In the genomic region with DNA sequence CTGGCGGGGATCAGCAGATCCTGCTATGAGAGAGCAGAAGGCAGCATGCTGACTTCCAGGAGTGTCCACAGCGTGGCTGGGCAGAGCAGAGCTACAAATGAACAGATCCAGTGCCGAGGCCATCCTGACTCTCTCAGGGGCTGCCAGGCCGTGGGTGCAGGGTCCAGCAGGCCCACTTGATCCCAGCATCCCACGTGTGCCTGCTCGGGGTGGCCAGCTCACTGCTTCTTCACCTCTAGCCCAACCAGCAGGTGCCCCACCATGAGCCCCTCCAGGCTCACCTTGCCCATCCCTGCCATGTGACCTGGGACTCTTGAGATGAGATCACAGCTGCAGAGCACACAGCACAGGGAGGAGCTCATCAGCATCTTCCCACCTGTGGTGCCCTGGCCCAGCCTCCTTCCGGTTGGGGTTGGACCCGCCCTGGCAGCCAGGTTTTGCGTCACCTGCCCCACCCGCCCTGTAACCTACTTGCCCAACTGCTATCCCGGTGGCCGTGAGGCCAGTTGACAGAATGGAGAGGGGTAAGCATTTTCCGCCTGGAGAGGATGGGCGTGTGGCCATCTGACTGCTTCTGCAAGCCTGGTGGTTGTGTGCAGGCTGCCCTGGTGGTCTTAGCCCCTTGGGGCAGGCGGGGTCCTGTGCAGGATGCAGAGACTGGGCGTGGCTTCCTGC, we compare ENCODE assay signal across 13 cellular contexts. TPM values are rescaled to one million over a fixed set of nuclear protein-coding genes. Genes with fewer than 3 reads are reported as not detected.
DNase-seq lines count a peak whose midpoint lies in the region; ATAC-seq and TF ChIP-seq lines count a peak whose summit lies in the region.
"Had no signal": no experiment of that assay in that cellular context is flagged by ENCODE, and none has a peak within 500 bp of the region (broad histone marks: within the 10 kb centered on the region; RNA-seq: fewer than 3 reads in every experiment).

No MANE protein-coding gene starts in this region.

- no TSS peak for BruUV-seq in MCF 10A (replicated peaks; lab: Mats Ljungman, UMichigan)

- H3K27me3 Mint-ChIP-seq in MCF 10A (ENCODE audit: insufficient read depth, unreplicated experiment) (no peaks in the 10 kb centered on the region), type B pancreatic cell (no peaks in the 10 kb centered on the region)
- H3K27me3 Mint-ChIP-seq in central memory CD8-positive, alpha-beta T cell = no peaks in the 10 kb centered on the region

- no peak for TF ChIP-seq POLR2A in breast epithelium (IDR thresholded peaks at IDR 0.05)
- TF ChIP-seq POLR2A in stomach (IDR thresholded peaks at IDR 0.05) = no peak
- no peak for TF ChIP-seq POLR2A in gastrocnemius medialis (IDR thresholded peaks at IDR 0.05)

- DNase-seq in MCF 10A (ENCODE audit: unreplicated experiment) = peak; percentile 65
- DNase-seq in breast epithelium (ENCODE audit: low spot score in 2 of 2) = no peak
- peak; percentile 78 for DNase-seq in SW480 (ENCODE audit: low spot score)
- no peak for DNase-seq in central memory CD8-positive, alpha-beta T cell (ENCODE audit: low spot score in 2 of 2)
- DNase-seq in stomach = peak; percentile 35
- no peak for DNase-seq in type B pancreatic cell (ENCODE audit: extremely low spot score, unreplicated experiment)
- DNase-seq in gastrocnemius medialis = no peak
- no peak for DNase-seq in globus pallidus (ENCODE audit: low spot score)
- DNase-seq: activated CD8-positive, alpha-beta memory T cell treated with anti-CD3 and anti-CD28 coated beads, Interleukin-2, amount 50 U/mL, for 4 hours; GM23248; kidney glomerular epithelial cell; NCI-H524 treated with DMSO at 0.1 percent for 48 hours had no signal

- CTCF ChIA-PET in MCF 10A (lab: Yijun Ruan, JAX) = interaction anchor here (0.6 kb wide), 1 partner anchor 18 kb away, joined by 4 read pairs; no protein-coding TSS in a partner anchor

- no peak for TF ChIP-seq EP300 in stomach (IDR thresholded peaks at IDR 0.05)

- H3K27ac ChIP-seq in breast epithelium = no peak overlapping the region
- H3K27ac ChIP-seq in stomach = no peak overlapping the region
- H3K27ac ChIP-seq in gastrocnemius medialis = no peak overlapping the region
- H3K27ac ChIP-seq: GM23248, neural progenitor cell had no signal

- no peak for TF ChIP-seq CTCF in MCF 10A (IDR thresholded peaks at IDR 0.05; ENCODE audit: unreplicated experiment)
- TF ChIP-seq CTCF in breast epithelium (IDR thresholded peaks at IDR 0.05) = no peak
- TF ChIP-seq CTCF in stomach (IDR thresholded peaks at IDR 0.05) = no peak
- no peak for TF ChIP-seq CTCF in type B pancreatic cell (conservative IDR thresholded peaks at IDR 0.05)
- TF ChIP-seq CTCF in gastrocnemius medialis (IDR thresholded peaks at IDR 0.05 in 4 of 5, conservative IDR thresholded peaks at IDR 0.05 in 1 of 5) = no peak

- POLR2A ChIA-PET in MCF 10A (lab: Yijun Ruan, JAX) = interaction anchor here (0.7 to 1.0 kb wide), 2 partner anchors 11 to 36 kb away, joined by 3 to 5 read pairs; partner anchors contain the start of gene TANGO2

- H3K36me3 ChIP-seq in breast epithelium (no peaks in the 10 kb centered on the region), stomach (peaks cover 2 to 21% (median 12%) of the 10 kb centered on the region in 4 donors), gastrocnemius medialis (no peaks in the 10 kb centered on the region)
- H3K36me3 ChIP-seq: neural progenitor cell had no signal

- H3K27ac Mint-ChIP-seq in MCF 10A (ENCODE audit: low read depth, unreplicated experiment) (no peak overlapping the region), type B pancreatic cell (no peak overlapping the region)
- H3K27ac Mint-ChIP-seq in central memory CD8-positive, alpha-beta T cell (ENCODE audit: low read depth) = peak overlapping the region; percentile 29
- H3K27ac Mint-ChIP-seq: neural progenitor cell had no signal

- no peaks in the 10 kb centered on the region for H3K4me1 Mint-ChIP-seq in MCF 10A (ENCODE audit: insufficient read depth, unreplicated experiment)
- H3K4me1 Mint-ChIP-seq in central memory CD8-positive, alpha-beta T cell = peaks cover 54% of the 10 kb centered on the region
- peaks cover 11% of the 10 kb centered on the region for H3K4me1 Mint-ChIP-seq in type B pancreatic cell (ENCODE audit: unreplicated experiment)
- H3K4me1 Mint-ChIP-seq: neural progenitor cell had no signal

- intact Hi-C loops in MCF 10A (cut with micrococcal nuclease) (no loop called here), breast epithelium (cut with DNase I; ENCODE audit: low total_unique reads) (no loop called here), stomach (cut with DNase I; ENCODE audit: low total_unique reads) (no loop called here), gastrocnemius medialis (cut with DNase I; ENCODE audit: low total_unique reads) (no loop called here)

- in situ Hi-C loops in gastrocnemius medialis (cut with MboI; ENCODE audit: low sequenced_read_pairs in 4 of 4) = no loop called here

- H3K9me3 ChIP-seq in breast epithelium (no peaks in the 10 kb centered on the region), stomach (no peaks in the 10 kb centered on the region), gastrocnemius medialis (no peaks in the 10 kb centered on the region)

- ATAC-seq in central memory CD8-positive, alpha-beta T cell (replicated peaks; ENCODE audit: extremely low read depth, poor library complexity, severe bottlenecking) = peak; percentile 87
- ATAC-seq in gastrocnemius medialis = no peak

- no peak overlapping the region for H3K4me3 ChIP-seq in breast epithelium
- no peak overlapping the region for H3K4me3 ChIP-seq in stomach
- H3K4me3 ChIP-seq in gastrocnemius medialis = no peak overlapping the region
- H3K4me3 ChIP-seq: GM23248, neural progenitor cell had no signal

- H3K4me1 ChIP-seq in breast epithelium (peaks cover 0 to 6% of the 10 kb centered on the region in 2 donors), stomach (peaks cover 8 to 51% (median 27%) of the 10 kb centered on the region in 4 donors), gastrocnemius medialis (peaks cover 26 to 29% of the 10 kb centered on the region in 2 donors)
- H3K4me1 ChIP-seq: neural progenitor cell had no signal

- 80 to 89% (median 84%) methylated on average over 5 to 16 of the region's 16 CpGs for WGBS in stomach, 5 donors

- H3K36me3 Mint-ChIP-seq in MCF 10A (ENCODE audit: insufficient read depth, unreplicated experiment) = peaks cover 19% of the 10 kb centered on the region
- peaks cover 6% of the 10 kb centered on the region for H3K36me3 Mint-ChIP-seq in central memory CD8-positive, alpha-beta T cell (ENCODE audit: insufficient read depth)
- H3K36me3 Mint-ChIP-seq in type B pancreatic cell = peaks cover 3% of the 10 kb centered on the region
- H3K36me3 Mint-ChIP-seq: neural progenitor cell had no signal

- H3K4me3 Mint-ChIP-seq in MCF 10A (ENCODE audit: unreplicated experiment) (no peak overlapping the region), type B pancreatic cell (no peak overlapping the region)
- no peak overlapping the region for H3K4me3 Mint-ChIP-seq in central memory CD8-positive, alpha-beta T cell
- H3K4me3 Mint-ChIP-seq: neural progenitor cell had no signal

- H3K27me3 ChIP-seq in breast epithelium (no peaks in the 10 kb centered on the region), stomach (no peaks in the 10 kb centered on the region), gastrocnemius medialis (no peaks in the 10 kb centered on the region)
- H3K27me3 ChIP-seq: neural progenitor cell had no signal

- H3K9me3 Mint-ChIP-seq in MCF 10A (ENCODE audit: unreplicated experiment) = no peaks in the 10 kb centered on the region
- no peaks in the 10 kb centered on the region for H3K9me3 Mint-ChIP-seq in central memory CD8-positive, alpha-beta T cell
- no peaks in the 10 kb centered on the region for H3K9me3 Mint-ChIP-seq in type B pancreatic cell
- H3K9me3 Mint-ChIP-seq: neural progenitor cell had no signal

RNA-seq across cellular contexts. Expression of gene TANGO2, which starts 11.0 kb away (rescaled TPM):
- total RNA-seq in MCF 10A (2022) = 13.9 and 16.0 TPM in 2 replicates
- total RNA-seq in breast epithelium = 10 to 100 TPM; 25.9 to 55.4 (median 33.4) TPM
- 10 to 100 TPM; 18.1 to 38.8 (median 27.2) TPM for total RNA-seq in stomach
- polyA plus RNA-seq in stomach = 10 to 100 TPM; 13.8 to 37.7 (median 26.0) TPM
- total RNA-seq in type B pancreatic cell (ENCODE audit: low replicate concordance) = 17.4 and 32.1 TPM in 2 replicates
- total RNA-seq in gastrocnemius medialis = 100 to 1,000 TPM in 1 of 4 donors, 10 to 100 TPM in 3; 43.0 to 115 (median 52.5) TPM

RNA-seq across cellular contexts. Expression of gene ARVCF, which starts 15.2 kb away (rescaled TPM):
- total RNA-seq in MCF 10A (2022) = 7.5 and 11.8 TPM in 2 replicates
- total RNA-seq in breast epithelium = 10 to 100 TPM; 13.0 to 51.2 (median 44.2) TPM
- 10 to 100 TPM; 11.2 to 51.3 (median 27.8) TPM for total RNA-seq in stomach
- polyA plus RNA-seq in stomach = 10 to 100 TPM in 2 of 3 donors, 1 to 10 TPM in 1; 3.5 to 15.4 (median 10.2) TPM
- 40.8 and 55.3 TPM in 2 replicates for total RNA-seq in type B pancreatic cell (ENCODE audit: low replicate concordance)
- total RNA-seq in gastrocnemius medialis = 10 to 100 TPM in 3 of 4 donors, 1 to 10 TPM in 1; 6.9 to 19.6 (median 18.0) TPM

RNA-seq across cellular contexts. Expression of gene DGCR8, which starts 48.2 kb away (rescaled TPM):
- total RNA-seq in MCF 10A (2022) = 40.8 and 49.1 TPM in 2 replicates
- 10 to 100 TPM; 18.4 to 34.7 (median 29.0) TPM for total RNA-seq in breast epithelium
- total RNA-seq in stomach = 10 to 100 TPM; 25.1 to 55.4 (median 48.5) TPM
- 10 to 100 TPM in 1 of 3 donors, 1 to 10 TPM in 2; 7.8 to 13.8 (median 9.3) TPM for polyA plus RNA-seq in stomach
- total RNA-seq in type B pancreatic cell (ENCODE audit: low replicate concordance) = 39.0 and 61.3 TPM in 2 replicates
- 10 to 100 TPM in 2 of 4 donors, 1 to 10 TPM in 2; 5.2 to 16.5 (median 11.2) TPM for total RNA-seq in gastrocnemius medialis

Comparison
In these comparisons a context has a peak if more than half of its experiments do, and no peak if none do; other contexts are left out.
1. DNase-seq: peak in MCF 10A (single experiment), SW480 (single experiment) and stomach (single experiment); none in breast epithelium (0 of 2), central memory CD8-positive, alpha-beta T cell (0 of 2), type B pancreatic cell (single experiment), gastrocnemius medialis (0 of 2) and globus pallidus (single experiment).